ENCODE assay signal across 1 cellular context in the genomic region with DNA sequence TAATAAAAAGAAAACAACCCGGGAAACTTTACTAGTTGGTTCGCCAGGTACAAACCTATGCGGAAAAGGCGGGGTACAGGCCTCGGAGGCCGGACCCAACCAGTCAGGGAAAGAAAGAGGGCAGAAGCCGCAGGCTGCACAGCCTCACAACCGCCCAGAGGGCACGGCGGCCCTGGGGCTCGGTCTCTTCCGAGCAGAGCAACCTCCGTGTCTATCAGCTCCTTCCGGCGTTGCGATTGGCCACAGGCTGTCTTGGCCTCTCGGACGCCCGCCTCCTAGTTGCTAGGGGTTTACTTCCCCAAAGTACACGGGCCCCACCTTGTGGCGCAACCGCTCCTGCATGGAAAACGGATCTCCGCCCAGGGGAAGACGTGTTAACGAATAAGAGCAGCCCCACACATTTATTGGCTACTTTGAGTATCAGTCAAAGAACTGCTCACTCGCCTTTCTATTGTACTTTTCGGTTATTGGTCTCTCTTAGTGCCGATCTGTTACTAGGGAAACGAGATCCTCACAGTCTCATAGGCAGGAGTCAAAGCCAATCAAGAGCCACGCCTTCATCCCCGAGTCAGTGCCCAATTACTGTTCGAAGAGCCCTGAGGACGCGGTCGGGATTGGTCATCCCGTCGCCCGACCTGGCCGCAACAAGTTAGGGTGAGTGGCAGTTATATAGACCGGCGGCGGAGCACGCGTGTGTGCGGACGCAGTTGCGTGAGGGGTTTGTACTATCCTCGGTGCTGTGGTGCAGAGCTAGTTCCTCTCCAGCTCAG.
A peak's percentile ranks its signal among the peaks of the same experiment; 100 is the strongest.
TF ChIP-seq lines count a peak whose summit lies in the region.

A gene (plus strand): TSS at position 696 of the 770 bp plus-strand sequence. CDS start 14,667 bp downstream, outside the sequence.

TF ChIP-seq in SK-N-SH, 30 proteins besides CTCF, POLR2A, EP300 and RAD21 (continued from another document):
- TF ChIP-seq, protein P1, sequence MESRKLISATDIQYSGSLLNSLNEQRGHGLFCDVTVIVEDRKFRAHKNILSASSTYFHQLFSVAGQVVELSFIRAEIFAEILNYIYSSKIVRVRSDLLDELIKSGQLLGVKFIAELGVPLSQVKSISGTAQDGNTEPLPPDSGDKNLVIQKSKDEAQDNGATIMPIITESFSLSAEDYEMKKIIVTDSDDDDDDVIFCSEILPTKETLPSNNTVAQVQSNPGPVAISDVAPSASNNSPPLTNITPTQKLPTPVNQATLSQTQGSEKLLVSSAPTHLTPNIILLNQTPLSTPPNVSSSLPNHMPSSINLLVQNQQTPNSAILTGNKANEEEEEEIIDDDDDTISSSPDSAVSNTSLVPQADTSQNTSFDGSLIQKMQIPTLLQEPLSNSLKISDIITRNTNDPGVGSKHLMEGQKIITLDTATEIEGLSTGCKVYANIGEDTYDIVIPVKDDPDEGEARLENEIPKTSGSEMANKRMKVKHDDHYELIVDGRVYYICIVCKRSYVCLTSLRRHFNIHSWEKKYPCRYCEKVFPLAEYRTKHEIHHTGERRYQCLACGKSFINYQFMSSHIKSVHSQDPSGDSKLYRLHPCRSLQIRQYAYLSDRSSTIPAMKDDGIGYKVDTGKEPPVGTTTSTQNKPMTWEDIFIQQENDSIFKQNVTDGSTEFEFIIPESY (IDR thresholded peaks at IDR 0.05; ENCODE audit: borderline replicate concordance, low read depth), result no peak
- TF ChIP-seq SIN3A (IDR thresholded peaks at IDR 0.05; ENCODE audit: borderline replicate concordance, low read depth, low read length) (peak; percentile 61; the same call in 1 of the 2 replicates), TEAD4 (IDR thresholded peaks at IDR 0.05; ENCODE audit: borderline replicate concordance, insufficient read depth) (no peak), YY1 (IDR thresholded peaks at IDR 0.05; ENCODE audit: low read depth) (peak; percentile 64; the same call in 1 of the 2 replicates)
- TF ChIP-seq, protein P2, sequence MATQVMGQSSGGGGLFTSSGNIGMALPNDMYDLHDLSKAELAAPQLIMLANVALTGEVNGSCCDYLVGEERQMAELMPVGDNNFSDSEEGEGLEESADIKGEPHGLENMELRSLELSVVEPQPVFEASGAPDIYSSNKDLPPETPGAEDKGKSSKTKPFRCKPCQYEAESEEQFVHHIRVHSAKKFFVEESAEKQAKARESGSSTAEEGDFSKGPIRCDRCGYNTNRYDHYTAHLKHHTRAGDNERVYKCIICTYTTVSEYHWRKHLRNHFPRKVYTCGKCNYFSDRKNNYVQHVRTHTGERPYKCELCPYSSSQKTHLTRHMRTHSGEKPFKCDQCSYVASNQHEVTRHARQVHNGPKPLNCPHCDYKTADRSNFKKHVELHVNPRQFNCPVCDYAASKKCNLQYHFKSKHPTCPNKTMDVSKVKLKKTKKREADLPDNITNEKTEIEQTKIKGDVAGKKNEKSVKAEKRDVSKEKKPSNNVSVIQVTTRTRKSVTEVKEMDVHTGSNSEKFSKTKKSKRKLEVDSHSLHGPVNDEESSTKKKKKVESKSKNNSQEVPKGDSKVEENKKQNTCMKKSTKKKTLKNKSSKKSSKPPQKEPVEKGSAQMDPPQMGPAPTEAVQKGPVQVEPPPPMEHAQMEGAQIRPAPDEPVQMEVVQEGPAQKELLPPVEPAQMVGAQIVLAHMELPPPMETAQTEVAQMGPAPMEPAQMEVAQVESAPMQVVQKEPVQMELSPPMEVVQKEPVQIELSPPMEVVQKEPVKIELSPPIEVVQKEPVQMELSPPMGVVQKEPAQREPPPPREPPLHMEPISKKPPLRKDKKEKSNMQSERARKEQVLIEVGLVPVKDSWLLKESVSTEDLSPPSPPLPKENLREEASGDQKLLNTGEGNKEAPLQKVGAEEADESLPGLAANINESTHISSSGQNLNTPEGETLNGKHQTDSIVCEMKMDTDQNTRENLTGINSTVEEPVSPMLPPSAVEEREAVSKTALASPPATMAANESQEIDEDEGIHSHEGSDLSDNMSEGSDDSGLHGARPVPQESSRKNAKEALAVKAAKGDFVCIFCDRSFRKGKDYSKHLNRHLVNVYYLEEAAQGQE (IDR thresholded peaks at IDR 0.05; ENCODE audit: low read depth, low read length), result peak; percentile 58; the same call in 1 of the 2 replicates
